8 cellular contexts compared by ENCODE assay signal in the genomic region with DNA sequence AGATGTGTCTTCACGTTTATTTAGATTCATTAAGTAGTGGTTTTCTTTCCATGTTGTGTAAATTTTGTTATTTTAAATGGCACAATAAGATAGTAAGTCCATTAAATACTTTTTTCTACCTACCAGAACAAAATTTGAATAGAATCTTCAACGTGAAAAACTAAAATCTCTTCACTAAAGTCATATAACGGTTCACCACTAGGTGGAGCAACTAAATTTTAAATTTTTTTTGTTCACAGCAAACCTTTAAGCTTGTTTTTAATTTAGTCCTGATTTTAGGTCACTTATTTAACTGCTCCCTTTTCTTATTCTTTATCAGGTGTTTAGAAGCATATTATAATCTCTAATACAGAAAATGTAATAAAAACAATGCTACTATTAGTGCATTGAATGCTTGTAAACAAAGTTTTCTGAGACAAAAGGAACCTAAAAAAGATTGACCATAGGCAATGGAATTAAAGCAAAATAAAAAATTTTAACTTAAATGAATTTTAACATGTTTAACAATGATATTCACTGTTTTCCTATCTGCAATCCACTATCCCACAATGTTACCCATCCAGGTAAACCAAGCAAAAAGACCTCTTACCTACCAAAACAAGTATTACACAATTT. TPM values are rescaled to one million over a fixed set of nuclear protein-coding genes. Genes with fewer than 3 reads are reported as not detected.
DNase-seq lines count a peak whose midpoint lies in the region; ATAC-seq, FAIRE-seq and TF ChIP-seq lines count a peak whose summit lies in the region.

No MANE protein-coding gene starts in this region.

- POLR2A ChIA-PET in endothelial cell of umbilical vein (lab: Charles Lee) = no interaction called here

- ATAC-seq in GM21381 (IDR thresholded peaks at IDR 0.05; ENCODE audit: unreplicated experiment) = no peak
- no peak for ATAC-seq in HG02970 (IDR thresholded peaks at IDR 0.05; ENCODE audit: low FRiP score, unreplicated experiment)

- H3K4me2 ChIP-seq in endothelial cell of umbilical vein (ENCODE audit: insufficient read depth, low read length) = no peak overlapping the region

- H2AFZ ChIP-seq in endothelial cell of umbilical vein (ENCODE audit: low read depth, low read length) = no peak overlapping the region

- dilution Hi-C loops in endothelial cell of umbilical vein (cut with MboI; ENCODE audit: extremely low pct_ligation_motif_present, low sequenced_read_pairs) = no loop called here

- no peaks in the 10 kb centered on the region for H4K20me1 ChIP-seq in endothelial cell of umbilical vein (replicated peaks; ENCODE audit: control insufficient read depth, extremely low read depth, insufficient read depth, low read length)

- H3K36me3 ChIP-seq in endothelial cell of umbilical vein (ENCODE audit: control insufficient read depth in 2 of 2, extremely low read depth in 1 of 2, insufficient read depth in 2 of 2, low read length in 2 of 2) = no peaks in the 10 kb centered on the region

- no peak overlapping the region for H3K27ac ChIP-seq in endothelial cell of umbilical vein (ENCODE audit: insufficient read depth, low read depth, low read length)

- TF ChIP-seq POLR2A in endothelial cell of umbilical vein (IDR thresholded peaks at IDR 0.05; ENCODE audit: low read depth, low read length) = no peak

- no peaks in the 10 kb centered on the region for H3K4me1 ChIP-seq in endothelial cell of umbilical vein (ENCODE audit: control insufficient read depth, extremely low read depth, insufficient read depth, low read length)

- H3K9me3 ChIP-seq in endothelial cell of umbilical vein (replicated peaks; ENCODE audit: control insufficient read depth, insufficient read depth, low read length) = no peaks in the 10 kb centered on the region

- H3K79me2 ChIP-seq in endothelial cell of umbilical vein (ENCODE audit: control insufficient read depth, insufficient read depth, low read length) = no peaks in the 10 kb centered on the region

- H3K9ac ChIP-seq in endothelial cell of umbilical vein (replicated peaks; ENCODE audit: extremely low read depth, insufficient read depth, low read length) = no peak overlapping the region

- peak; percentile 31 to 39 for TF ChIP-seq CTCF in endothelial cell of umbilical vein (IDR thresholded peaks at IDR 0.05; ENCODE audit: extremely low read depth in 1 of 2, insufficient read depth in 1 of 2, low read depth in 1 of 2, low read length in 2 of 2)

- no peaks in the 10 kb centered on the region for H3K27me3 ChIP-seq in endothelial cell of umbilical vein (ENCODE audit: control insufficient read depth in 2 of 2, insufficient read depth in 2 of 2, low read length in 2 of 2)

- DNase-seq in NCI-H2196 (lab: John Stamatoyannopoulos, UW; ENCODE audit: unreplicated experiment) (peak; percentile 48), NCI-H2196 treated with DMSO at 0.1 percent for 48 hours (lab: John Stamatoyannopoulos, UW; ENCODE audit: unreplicated experiment) (no peak), NCI-H460 (ENCODE audit: extremely low read depth, low read depth) (peak; percentile 18), endothelial cell of umbilical vein (ENCODE audit: low read depth, low spot score) (peak; percentile 56), pons (ENCODE audit: low spot score) (peak; percentile 43), activated gamma-delta T cell (lab: John Stamatoyannopoulos, UW) (no peak)

- intact Hi-C loops in endothelial cell of umbilical vein (cut with micrococcal nuclease) = loop anchor here (1.0 to 5.0 kb wide), 2 partner anchors 147 to 222 kb away; no protein-coding TSS in a partner anchor

- CTCF ChIA-PET in endothelial cell of umbilical vein (lab: Charles Lee) = interaction anchor here (0.7 to 6.7 kb wide), 41 partner anchors 9 to 475 kb away, joined by 3 to 108 read pairs (median 4); a partner anchor contains a TSS

- FAIRE-seq in endothelial cell of umbilical vein (lab: Jason Lieb, UNC) = peak; percentile 77

- BruUV-seq in endothelial cell of umbilical vein (replicated peaks; lab: Mats Ljungman, UMichigan) = no TSS peak

- no peaks in the 10 kb centered on the region for H3K9me1 ChIP-seq in endothelial cell of umbilical vein (replicated peaks; ENCODE audit: control insufficient read depth, extremely low read depth, insufficient read depth, low read length)

- H3K4me3 ChIP-seq in endothelial cell of umbilical vein (replicated peaks in 1 of 3; ENCODE audit: insufficient read depth in 1 of 3, low read depth in 1 of 3, low read length in 3 of 3) = no peak overlapping the region

TF ChIP-seq in endothelial cell of umbilical vein, 7 proteins besides CTCF, POLR2A, EP300 and RAD21:
- TF ChIP-seq EZH2 (IDR thresholded peaks at IDR 0.05; ENCODE audit: borderline replicate concordance, low read depth, low read length, severe bottlenecking) (no peak), FOS (IDR thresholded peaks at IDR 0.05; ENCODE audit: borderline replicate concordance, insufficient read depth, low read length) (no peak), MYC (IDR thresholded peaks at IDR 0.05; ENCODE audit: low read depth, low read length) (no peak), GATA2 (IDR thresholded peaks at IDR 0.05; ENCODE audit: insufficient read depth, insufficient read length, low read depth, low read length) (no peak), JUN (IDR thresholded peaks at IDR 0.05; ENCODE audit: borderline replicate concordance, insufficient read depth, insufficient read length, low read depth) (no peak), POLR2AphosphoS5 (IDR thresholded peaks at IDR 0.05; ENCODE audit: insufficient read depth, low read depth, low read length) (no peak)
- TF ChIP-seq, protein P1, sequence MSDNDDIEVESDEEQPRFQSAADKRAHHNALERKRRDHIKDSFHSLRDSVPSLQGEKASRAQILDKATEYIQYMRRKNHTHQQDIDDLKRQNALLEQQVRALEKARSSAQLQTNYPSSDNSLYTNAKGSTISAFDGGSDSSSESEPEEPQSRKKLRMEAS (IDR thresholded peaks at IDR 0.05; ENCODE audit: insufficient read depth, insufficient read length) = no peak

RNA-seq across cellular contexts. Expression of a gene that starts 28.3 kb away (rescaled TPM):
- total RNA-seq in NCI-H460 (2014; rRNA removed; shearing (Covaris generic)) = 29.9 and 31.0 TPM in 2 replicates
- polyA plus RNA-seq in NCI-H460 (2014; cell fraction: nucleus; rRNA removed) = 20.4 and 33.8 TPM in 2 replicates
- 47.3 and 49.1 TPM in 2 replicates for total RNA-seq in endothelial cell of umbilical vein
- polyA plus RNA-seq in endothelial cell of umbilical vein = 8.5 and 11.5 TPM in 2 replicates
- polyA plus RNA-seq in endothelial cell of umbilical vein (2011; cell fraction: cytosol; rRNA removed) = 8.9 and 9.0 TPM in 2 replicates
- polyA plus RNA-seq in endothelial cell of umbilical vein (2011; cell fraction: nucleus; rRNA removed) = 54.0 and 81.2 TPM in 2 replicates
- polyA plus RNA-seq in endothelial cell of umbilical vein (2012) = 24.9 and 31.8 TPM in 2 replicates
- polyA minus RNA-seq in endothelial cell of umbilical vein = 19.7 and 27.8 TPM in 2 replicates
- polyA minus RNA-seq in endothelial cell of umbilical vein (2011; cell fraction: cytosol; rRNA and poly(A)+ RNA removed) = 43.3 TPM
- 57.7 and 71.3 TPM in 2 replicates for polyA minus RNA-seq in endothelial cell of umbilical vein (2011; cell fraction: nucleus; rRNA and poly(A)+ RNA removed)

Comparison
In these comparisons a context has a peak if more than half of its experiments do, and no peak if none do; other contexts are left out.
1. DNase-seq: peak in NCI-H2196 (single experiment), NCI-H460 (single experiment), endothelial cell of umbilical vein (single experiment) and pons (single experiment); none in NCI-H2196 treated with DMSO at 0.1 percent for 48 hours (single experiment) and activated gamma-delta T cell (single experiment).